ENCODE assay signal across 1 cellular context in genomic region chr7:47518827-47519226, GRCh38.
TF ChIP-seq lines count a peak whose summit lies in the region.

No MANE protein-coding gene starts in this region.

TF ChIP-seq in HepG2, 621 proteins besides CTCF, POLR2A, EP300 and RAD21 (continued from another document and continues in another):
- TF ChIP-seq ZNF687 (CRISPR knock-in tag; IDR thresholded peaks at IDR 0.05) (peak; percentile 57), AHDC1 (CRISPR knock-in tag; IDR thresholded peaks at IDR 0.05; ENCODE audit: borderline replicate concordance) (peak; percentile 47; the same call in 1 of the 2 replicates), PAXIP1 (CRISPR knock-in tag; conservative IDR thresholded peaks at IDR 0.05) (peak; percentile 75), ZNF841 (CRISPR knock-in tag; IDR thresholded peaks at IDR 0.05; ENCODE audit: borderline replicate concordance) (no peak), ZNF558 (CRISPR knock-in tag; IDR thresholded peaks at IDR 0.05; ENCODE audit: borderline replicate concordance) (no peak), TCF7 (IDR thresholded peaks at IDR 0.05; ENCODE audit: low read depth) (peak; percentile 37; the same call in 1 of the 2 replicates), PITX1 (CRISPR knock-in tag; IDR thresholded peaks at IDR 0.05) (peak; percentile 67; the same call in 1 of the 2 replicates), FOXP1 (IDR thresholded peaks at IDR 0.05) (no peak), FOXP1 (CRISPR knock-in tag; IDR thresholded peaks at IDR 0.05) (0 out of 2 replicates have a peak, but pooled peaks have one; percentile 22), ZNF33B (CRISPR knock-in tag; IDR thresholded peaks at IDR 0.05) (0 out of 2 replicates have a peak, but pooled peaks have one; percentile 61), ZNF792 (CRISPR knock-in tag; IDR thresholded peaks at IDR 0.05) (no peak), MAFK (conservative IDR thresholded peaks at IDR 0.05 in 1 of 2, IDR thresholded peaks at IDR 0.05 in 1 of 2; ENCODE audit: low read length in 2 of 2) (peak in 1 of 2 experiments; percentile 63; a peak in 2 of 4 replicates), FOXP4 (CRISPR knock-in tag; IDR thresholded peaks at IDR 0.05) (peak; percentile 38; the same call in 1 of the 2 replicates), ATF7-NPFF (CRISPR knock-in tag; IDR thresholded peaks at IDR 0.05; ENCODE audit: low read depth) (no peak), ATF1 (CRISPR knock-in tag; IDR thresholded peaks at IDR 0.05) (no peak), ARID3A (IDR thresholded peaks at IDR 0.05; ENCODE audit: low read depth, low read length) (peak; percentile 89), NCOR1 (IDR thresholded peaks at IDR 0.05; ENCODE audit: borderline replicate concordance, low read length) (peak; percentile 58; the same call in 1 of the 2 replicates), XBP1 (CRISPR knock-in tag; IDR thresholded peaks at IDR 0.05) (no peak), SRSF4 (IDR thresholded peaks at IDR 0.05; ENCODE audit: low read depth, low read length, poor library complexity, severe bottlenecking) (no peak), ZSCAN30 (CRISPR knock-in tag; IDR thresholded peaks at IDR 0.05) (no peak), NFKBIZ (CRISPR knock-in tag; IDR thresholded peaks at IDR 0.05) (0 out of 2 replicates have a peak, but pooled peaks have one; percentile 31), GMEB2 (CRISPR knock-in tag; IDR thresholded peaks at IDR 0.05; ENCODE audit: low read depth) (no peak), MBNL3 (CRISPR knock-in tag; conservative IDR thresholded peaks at IDR 0.05) (no peak), ZBTB33 (CRISPR knock-in tag; IDR thresholded peaks at IDR 0.05) (peak; percentile 56), RARA (CRISPR knock-in tag; IDR thresholded peaks at IDR 0.05) (peak; percentile 64), ISL2 (CRISPR knock-in tag; IDR thresholded peaks at IDR 0.05) (no peak), IRF2 (CRISPR knock-in tag; IDR thresholded peaks at IDR 0.05) (0 out of 2 replicates have a peak, but pooled peaks have one; percentile 27), HNF4A (CRISPR knock-in tag; IDR thresholded peaks at IDR 0.05) (peak; percentile 84), FOXO1 (CRISPR knock-in tag; IDR thresholded peaks at IDR 0.05) (peak; percentile 39; the same call in 1 of the 2 replicates), ZSCAN31 (CRISPR knock-in tag; IDR thresholded peaks at IDR 0.05; ENCODE audit: low read depth) (no peak), SALL1 (CRISPR knock-in tag; IDR thresholded peaks at IDR 0.05) (peak; percentile 83), RELA (CRISPR knock-in tag; IDR thresholded peaks at IDR 0.05) (no peak), CREB1 (IDR thresholded peaks at IDR 0.05) (no peak), CREB1 (CRISPR knock-in tag; IDR thresholded peaks at IDR 0.05) (peak; percentile 59), IRF9 (CRISPR knock-in tag; IDR thresholded peaks at IDR 0.05; ENCODE audit: borderline replicate concordance) (no peak), CREB3 (CRISPR knock-in tag; IDR thresholded peaks at IDR 0.05) (no peak)
